10 cellular contexts compared by ENCODE assay signal in genomic region chr11:68128682-68129327, GRCh38. TPM values are rescaled to one million over a fixed set of nuclear protein-coding genes. Genes with fewer than 3 reads are reported as not detected.
A peak's percentile ranks its signal among the peaks of the same experiment; 100 is the strongest.
DNase-seq lines count a peak whose midpoint lies in the region; ATAC-seq and TF ChIP-seq lines count a peak whose summit lies in the region.
"Had no signal": no experiment of that assay in that cellular context is flagged by ENCODE, and none has a peak within 500 bp of the region (broad histone marks: within the 10 kb centered on the region; RNA-seq: fewer than 3 reads in every experiment).

No MANE protein-coding gene starts in this region.

- peaks cover 17% of the 10 kb centered on the region for H3K4me1 Mint-ChIP-seq in nephron progenitor cell

- H3K27me3 ChIP-seq in PC-3 (ENCODE audit: low read length), result no peaks in the 10 kb centered on the region
- H3K27me3 ChIP-seq: BLaER1 had no signal

- POLR2A ChIA-PET in PC-3 (lab: Charles Lee; ENCODE audit: unreplicated experiment), result interaction anchor here (0.6 kb wide), 1 partner anchor 1778 kb away, joined by 3 read pairs; no protein-coding TSS in a partner anchor

- peak overlapping the region; percentile 61; the same call in 1 of the 2 replicates for H2AFZ ChIP-seq in PC-3 (ENCODE audit: low read length)

- peak overlapping the region; percentile 33; the same call in 1 of the 2 replicates for H3K4me2 ChIP-seq in PC-3 (ENCODE audit: low read length)
- H3K4me2 ChIP-seq: BLaER1 had no signal

- H3K27me3 Mint-ChIP-seq in nephron progenitor cell (ENCODE audit: low read depth, poor library complexity), result peaks cover 20% of the 10 kb centered on the region

- peaks cover 17% of the 10 kb centered on the region for H3K36me3 Mint-ChIP-seq in nephron progenitor cell (ENCODE audit: low read depth)

- peaks cover 17% of the 10 kb centered on the region for H3K4me1 ChIP-seq in PC-3 (ENCODE audit: insufficient read depth, low read length)
- H3K4me1 ChIP-seq: BLaER1 had no signal

- peaks cover 22% of the 10 kb centered on the region for H3K9me3 ChIP-seq in PC-3 (ENCODE audit: low read length)

- no TSS peak for BruUV-seq in PC-3 (replicated peaks; lab: Mats Ljungman, UMichigan)

- CTCF ChIA-PET in PC-3 (lab: Charles Lee), result no interaction called here

- no peak for DNase-seq in PC-3
- DNase-seq in fibroblast of mammary gland (ENCODE audit: low read depth), result peak; percentile 60
- DNase-seq in nephron progenitor cell, result no peak
- DNase-seq in DMS114 treated with DMSO at 0.1 percent for 48 hours (lab: John Stamatoyannopoulos, UW; ENCODE audit: unreplicated experiment), result no peak
- DNase-seq in activated naive CD4-positive, alpha-beta T cell treated with anti-CD3 and anti-CD28 coated beads, Interleukin-2, amount 50 U/mL, for 16 hours, result no peak
- DNase-seq in NCI-H1417 treated with DMSO at 0.1 percent for 48 hours (lab: John Stamatoyannopoulos, UW), result no peak
- no peak for DNase-seq in DMS153 treated with DMSO at 0.1 percent for 48 hours (lab: John Stamatoyannopoulos, UW; ENCODE audit: unreplicated experiment)
- DNase-seq: NCI-H524 had no signal

- peaks cover 5% of the 10 kb centered on the region; the same call in 1 of the 2 replicates for H3K36me3 ChIP-seq in PC-3 (ENCODE audit: low read depth, low read length)
- H3K36me3 ChIP-seq: BLaER1 had no signal

- H3K4me3 ChIP-seq in PC-3 (ENCODE audit: low read length), result no peak overlapping the region
- H3K4me3 ChIP-seq in fibroblast of mammary gland (ENCODE audit: control insufficient read depth, low read depth, low read length), result peak overlapping the region; percentile 43
- H3K4me3 ChIP-seq: BLaER1 had no signal

- H3K27ac Mint-ChIP-seq in nephron progenitor cell, result no peak overlapping the region

- no peaks in the 10 kb centered on the region for H3K79me2 ChIP-seq in PC-3 (ENCODE audit: low read length)

- peak; percentile 16 for ATAC-seq in PC-3

- no peak overlapping the region for H3K9ac ChIP-seq in PC-3 (ENCODE audit: low read length)
- H3K9ac ChIP-seq: BLaER1 had no signal

- H3K27ac ChIP-seq in 22Rv1 (peak overlapping the region; percentile 64), PC-3 (ENCODE audit: low read length) (no peak overlapping the region)
- H3K27ac ChIP-seq: BLaER1 had no signal

- no peaks in the 10 kb centered on the region for H3K9me2 ChIP-seq in PC-3 (replicated peaks; ENCODE audit: low read length)

- intact Hi-C loops in PC-3 (cut with micrococcal nuclease), result no loop called here

- H4K20me1 ChIP-seq in PC-3 (ENCODE audit: low read length), result no peaks in the 10 kb centered on the region
- H4K20me1 ChIP-seq: BLaER1 had no signal

- TF ChIP-seq CTCF in 22Rv1 (IDR thresholded peaks at IDR 0.05) (no peak), PC-3 (conservative IDR thresholded peaks at IDR 0.05; ENCODE audit: low read depth, low read length) (no peak), fibroblast of mammary gland (conservative IDR thresholded peaks at IDR 0.05; ENCODE audit: control insufficient read depth, insufficient read depth, low read depth, low read length) (no peak), nephron progenitor cell (IDR thresholded peaks at IDR 0.05) (no peak)

- H3K4me3 Mint-ChIP-seq in nephron progenitor cell, result peak overlapping the region; percentile 68

- no peaks in the 10 kb centered on the region for H3F3A ChIP-seq in PC-3 (ENCODE audit: low read length, unreplicated experiment)

- peaks cover 47% of the 10 kb centered on the region for H3K9me3 Mint-ChIP-seq in nephron progenitor cell

RNA-seq across cellular contexts. Expression of gene CHKA, which starts 7.6 kb away (rescaled TPM):
- 57.5 and 71.9 TPM in 2 replicates for total RNA-seq in PC-3 (2014; rRNA removed)
